Comparison of ENCODE assay signal across 29 cellular contexts in the genomic region with DNA sequence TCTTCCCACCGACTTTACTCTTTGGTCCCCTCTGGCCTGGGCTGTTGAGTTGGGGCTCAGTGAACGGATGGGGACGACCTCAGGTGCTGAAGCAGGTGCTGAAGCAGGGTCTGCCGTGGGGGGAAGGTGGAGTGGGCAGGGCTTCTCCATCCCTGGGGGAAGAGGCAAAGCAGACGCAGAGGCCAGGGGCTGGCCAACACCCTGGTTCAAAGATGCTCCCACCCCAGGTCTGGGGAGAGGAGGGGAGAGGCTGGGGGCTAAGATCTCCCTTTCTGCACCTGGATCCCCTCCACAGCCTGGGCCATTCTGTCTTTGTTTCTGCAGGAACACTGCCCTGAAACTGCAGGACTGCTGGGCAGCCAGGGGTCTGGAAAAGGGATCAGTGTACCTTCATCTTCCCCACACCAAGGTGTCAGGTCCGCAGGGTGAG. TPM values are rescaled to one million over a fixed set of nuclear protein-coding genes. Genes with fewer than 3 reads are reported as not detected.
A peak's percentile ranks its signal among the peaks of the same experiment; 100 is the strongest.
DNase-seq lines count a peak whose midpoint lies in the region; ATAC-seq and TF ChIP-seq lines count a peak whose summit lies in the region.
"Had no signal": no experiment of that assay in that cellular context is flagged by ENCODE, and none has a peak within 500 bp of the region (broad histone marks: within the 10 kb centered on the region; RNA-seq: fewer than 3 reads in every experiment).

No MANE protein-coding gene starts in this region.

- H3K4me1 ChIP-seq in HUES48 (ENCODE audit: control insufficient read depth, insufficient read depth, low read length) (peaks cover 28% of the 10 kb centered on the region), endodermal cell (ENCODE audit: control insufficient read depth, insufficient read depth, low read length) (peaks cover 10% of the 10 kb centered on the region), neural progenitor cell (peaks cover 21% of the 10 kb centered on the region), upper lobe of right lung (peaks cover 14% of the 10 kb centered on the region), BE2C (no peaks in the 10 kb centered on the region)

- H3K27me3 ChIP-seq in HUES48 (ENCODE audit: control insufficient read depth, insufficient read depth, low read length) (peaks cover 66% of the 10 kb centered on the region), endodermal cell (ENCODE audit: control insufficient read depth, insufficient read depth, low read length, poor library complexity, severe bottlenecking) (peaks cover 27% of the 10 kb centered on the region), neural progenitor cell (peaks cover 95% of the 10 kb centered on the region), upper lobe of right lung (peaks cover 32% of the 10 kb centered on the region), BE2C (peaks cover 32% of the 10 kb centered on the region)

- H3K27me3 Mint-ChIP-seq in endodermal cell (ENCODE audit: insufficient read depth) (peaks cover 12% of the 10 kb centered on the region), neural progenitor cell (ENCODE audit: insufficient read depth, low read depth) (peaks cover 68% of the 10 kb centered on the region)

- WGBS in endodermal cell (ENCODE audit: insufficient coverage in 1 of 2, insufficient read length in 1 of 2), 2 experiments: 70% methylated on average over 6 of the region's 6 CpGs; no CpG with 5 or more reads in 1 of the 2 experiments

- peak overlapping the region; percentile 69 for H3K4me3 Mint-ChIP-seq in endodermal cell
- no peak overlapping the region for H3K4me3 Mint-ChIP-seq in neural progenitor cell
- H3K4me3 Mint-ChIP-seq: CD4-positive, alpha-beta memory T cell had no signal

- peaks cover 12% of the 10 kb centered on the region for H3F3A ChIP-seq in neural progenitor cell (ENCODE audit: low read depth)

- H3K4me3 ChIP-seq in HUES48 (ENCODE audit: low read depth, low read length) (peak overlapping the region; percentile 34; the same call in 1 of the 2 replicates), endodermal cell (ENCODE audit: low read length) (no peak overlapping the region), neural progenitor cell (no peak overlapping the region), upper lobe of right lung (no peak overlapping the region), BE2C (ENCODE audit: low read depth, low read length) (no peak overlapping the region)
- H3K4me3 ChIP-seq: BLaER1, GM12878, GM23248 had no signal

- H3K9ac ChIP-seq in HUES48 (ENCODE audit: low read depth, low read length) (no peak overlapping the region), endodermal cell (ENCODE audit: extremely low read depth, low read length, poor library complexity, severe bottlenecking) (no peak overlapping the region), neural progenitor cell (no peak overlapping the region)
- H3K9ac ChIP-seq: BLaER1, GM23248 had no signal

- no peaks in the 10 kb centered on the region for H3K79me2 ChIP-seq in neural progenitor cell (ENCODE audit: low read depth)

- no peak for ATAC-seq in upper lobe of right lung
- ATAC-seq: GM12878, HCT116, SK-N-SH treated with all-trans-retinoic acid at 6 μM for 48 hours had no signal

- H3K4me1 Mint-ChIP-seq in endodermal cell (peaks cover 50% of the 10 kb centered on the region), neural progenitor cell (peaks cover 7% of the 10 kb centered on the region)

- H2AFZ ChIP-seq in neural progenitor cell (replicated peaks): no peak overlapping the region
- H2AFZ ChIP-seq: GM23248 had no signal

- H3K27ac Mint-ChIP-seq in endodermal cell (no peak overlapping the region), neural progenitor cell (no peak overlapping the region)
- H3K27ac Mint-ChIP-seq: CD4-positive, alpha-beta memory T cell had no signal

- no peaks in the 10 kb centered on the region for H3K9me3 Mint-ChIP-seq in endodermal cell
- no peaks in the 10 kb centered on the region for H3K9me3 Mint-ChIP-seq in neural progenitor cell

- intact Hi-C loops in upper lobe of right lung (cut with DNase I): no loop called here

- no peaks in the 10 kb centered on the region for H3K36me3 Mint-ChIP-seq in endodermal cell (ENCODE audit: low read depth)
- H3K36me3 Mint-ChIP-seq in neural progenitor cell: no peaks in the 10 kb centered on the region
- H3K36me3 Mint-ChIP-seq: CD4-positive, alpha-beta memory T cell had no signal

- TF ChIP-seq CTCF in endodermal cell (conservative IDR thresholded peaks at IDR 0.05) (no peak), neural progenitor cell (IDR thresholded peaks at IDR 0.05) (no peak), upper lobe of right lung (IDR thresholded peaks at IDR 0.05) (no peak), BE2C (IDR thresholded peaks at IDR 0.05; ENCODE audit: low read depth, low read length) (no peak)

- H3K36me3 ChIP-seq in HUES48 (ENCODE audit: control insufficient read depth, insufficient read depth, low read length): no peaks in the 10 kb centered on the region
- no peaks in the 10 kb centered on the region for H3K36me3 ChIP-seq in endodermal cell (ENCODE audit: control insufficient read depth, insufficient read depth, low read length)
- H3K36me3 ChIP-seq in neural progenitor cell: no peaks in the 10 kb centered on the region
- no peaks in the 10 kb centered on the region for H3K36me3 ChIP-seq in upper lobe of right lung
- H3K36me3 ChIP-seq in BE2C: no peaks in the 10 kb centered on the region
- H3K36me3 ChIP-seq: BLaER1 had no signal

- H3K4me2 ChIP-seq in neural progenitor cell: peak overlapping the region; percentile 65
- H3K4me2 ChIP-seq: BLaER1 had no signal

- peaks cover 8% of the 10 kb centered on the region for H4K20me1 ChIP-seq in neural progenitor cell (ENCODE audit: low read depth)
- H4K20me1 ChIP-seq: BLaER1 had no signal

- H3K27ac ChIP-seq in HUES48 (ENCODE audit: low read depth, low read length) (no peak overlapping the region), endodermal cell (ENCODE audit: low read depth, low read length) (no peak overlapping the region), neural progenitor cell (no peak overlapping the region), upper lobe of right lung (no peak overlapping the region)
- H3K27ac ChIP-seq: BLaER1, GM23248, HL-60, RWPE1 had no signal

- DNase-seq in endodermal cell: peak; percentile 58
- no peak for DNase-seq in neural progenitor cell (ENCODE audit: low spot score)
- DNase-seq in upper lobe of right lung: peak; percentile 59
- no peak for DNase-seq in NCI-H1092 treated with DMSO at 0.1 percent for 48 hours (lab: John Stamatoyannopoulos, UW)
- no peak for DNase-seq in BE2C
- DNase-seq in stimulated activated CD4-positive, alpha-beta T cell treated with anti-CD3 and anti-CD28 coated beads, Interleukin-1b, Interleukin-23, amount 100 ng/mL, for 48 hours: no peak
- DNase-seq: Caco-2; CD4-positive, alpha-beta memory T cell; DMS 273 treated with DMSO at 0.1 percent for 48 hours; DMS79 treated with DMSO at 0.1 percent for 48 hours; GM23248; IMR-90; MV-4-11; NCI-H1694; NCI-H2081; NCI-H2171; NCI-H345; NCI-H524; NCI-H774; NK-92 treated with Interleukin-12 subunit alpha and Interleukin-12 subunit beta, amount 100 ng/mL, for 24 hours; SIG-M5 had no signal

- H3K9me3 ChIP-seq in HUES48 (ENCODE audit: control insufficient read depth, insufficient read depth, low read length): no peaks in the 10 kb centered on the region
- H3K9me3 ChIP-seq in endodermal cell (ENCODE audit: control insufficient read depth, low read length): no peaks in the 10 kb centered on the region
- H3K9me3 ChIP-seq in neural progenitor cell (ENCODE audit: low read depth): no peaks in the 10 kb centered on the region
- no peaks in the 10 kb centered on the region for H3K9me3 ChIP-seq in upper lobe of right lung
- H3K9me3 ChIP-seq in BE2C: no peaks in the 10 kb centered on the region
- H3K9me3 ChIP-seq: BLaER1, Caco-2 had no signal

RNA-seq across cellular contexts. Expression of a gene that starts 22.9 kb away (rescaled TPM):
- total RNA-seq in endodermal cell: 1 to 10 TPM in 1 of 2 donors, under 1 TPM in 1; 0.95 to 1.2 TPM
- 0.68 TPM for polyA plus RNA-seq in endodermal cell (2013, experiment 1 of 2)
- polyA plus RNA-seq in endodermal cell (2013, experiment 2 of 2): 0.46 TPM
- 0.28 TPM in 1 of 2 replicates, not detected in the other for total RNA-seq in neural progenitor cell (ENCODE audit: low replicate concordance)
- not detected for total RNA-seq in upper lobe of right lung
- 1.0 TPM for polyA plus RNA-seq in BE2C (2012; ENCODE audit: insufficient read depth, insufficient read length, low read depth)
- total RNA-seq: GM23248, HT-29, IMR-90 had no signal
- polyA plus RNA-seq: GM23248, IMR-90 had no signal

RNA-seq across cellular contexts. Expression of a gene that starts 25.7 kb away (rescaled TPM):
- not detected for total RNA-seq in endodermal cell
- polyA plus RNA-seq in endodermal cell (2013, experiment 1 of 2): not detected
- not detected for polyA plus RNA-seq in endodermal cell (2013, experiment 2 of 2)
- 0.06 TPM in 1 of 2 replicates, not detected in the other for total RNA-seq in neural progenitor cell (ENCODE audit: low replicate concordance)
- total RNA-seq in upper lobe of right lung: 80.2 TPM
- polyA plus RNA-seq in BE2C (2012; ENCODE audit: insufficient read depth, insufficient read length, low read depth): 0.25 TPM
- total RNA-seq: Caco-2, GM12878, GM23248, HT-29, IMR-90 had no signal
- polyA plus RNA-seq: CD4-positive, alpha-beta memory T cell; GM23248; IMR-90 had no signal

RNA-seq across cellular contexts. Expression of a gene that starts 53.7 kb away (rescaled TPM):
- under 1 TPM; 0.13 to 0.49 TPM for total RNA-seq in endodermal cell
- not detected for polyA plus RNA-seq in endodermal cell (2013, experiment 1 of 2)
- not detected for polyA plus RNA-seq in endodermal cell (2013, experiment 2 of 2)
- total RNA-seq in neural progenitor cell (ENCODE audit: low replicate concordance): not detected in 2 replicates
- total RNA-seq in upper lobe of right lung: not detected
- not detected for polyA plus RNA-seq in BE2C (2012; ENCODE audit: insufficient read depth, insufficient read length, low read depth)
- total RNA-seq: Caco-2, GM12878, HT-29 had no signal

RNA-seq across cellular contexts. Expression of a gene that starts 59.3 kb away (rescaled TPM):
- 1 to 10 TPM in 1 of 2 donors, under 1 TPM in 1; 0.40 to 2.2 TPM for total RNA-seq in endodermal cell
- polyA plus RNA-seq in endodermal cell (2013, experiment 1 of 2): 0.89 TPM
- polyA plus RNA-seq in endodermal cell (2013, experiment 2 of 2): 0.87 TPM
- 2.0 TPM in 1 of 2 replicates, not detected in the other for total RNA-seq in neural progenitor cell (ENCODE audit: low replicate concordance)
- not detected for total RNA-seq in upper lobe of right lung
- polyA plus RNA-seq in BE2C (2012; ENCODE audit: insufficient read depth, insufficient read length, low read depth): 4.2 TPM
- total RNA-seq: Caco-2; CD4-positive, alpha-beta memory T cell; GM23248; IMR-90 had no signal
- polyA plus RNA-seq: CD4-positive, alpha-beta memory T cell; GM23248 had no signal

Comparison
In these comparisons a context has a peak if more than half of its experiments do, and no peak if none do; other contexts are left out.
1. DNase-seq: peak in endodermal cell (single experiment) and upper lobe of right lung (single experiment); none in neural progenitor cell (single experiment), NCI-H1092 treated with DMSO at 0.1 percent for 48 hours (single experiment), BE2C (single experiment) and stimulated activated CD4-positive, alpha-beta T cell treated with anti-CD3 and anti-CD28 coated beads, Interleukin-1b, Interleukin-23, amount 100 ng/mL, for 48 hours (single experiment).
2. RNA of a gene that starts 25.7 kb away (total RNA-seq): 80.2 TPM in upper lobe of right lung (single experiment); not detected in endodermal cell and 0.06 TPM in neural progenitor cell; every median in the first group is over 10 times any median in the second.